ENCODE assay signal across 22 cellular contexts in genomic region chr1:220991506-220991905, GRCh38.
"Had no signal": no experiment of that assay in that cellular context is flagged by ENCODE, and none has a peak within 500 bp of the region (broad histone marks: within the 10 kb centered on the region; RNA-seq: fewer than 3 reads in every experiment).

No MANE protein-coding gene starts in this region.

- H3K4me1 ChIP-seq: body of pancreas, left ventricle myocardium inferior, prostate gland, right atrium auricular region had no signal

- H3K4me3 ChIP-seq: body of pancreas, prostate gland, right atrium auricular region, tibial nerve had no signal

- H3K9me3 ChIP-seq: body of pancreas, prostate gland, right atrium auricular region, tibial nerve had no signal

- H3K27ac ChIP-seq: body of pancreas, epithelial cell of prostate, left ventricle myocardium inferior, prostate gland, right atrium auricular region had no signal

- DNase-seq: activated CD4-positive, alpha-beta memory T cell treated with anti-CD3 and anti-CD28 coated beads for 36 hours; activated CD4-positive, alpha-beta T cell treated with anti-CD3 and anti-CD28 coated beads for 4 hours; activated CD4-positive, CD25-positive, alpha-beta regulatory T cell; activated effector memory CD4-positive, alpha-beta T cell treated with Interleukin-2 at 50 U/mL for 16 hours; activated naive CD4-positive, alpha-beta T cell treated with anti-CD3 and anti-CD28 coated beads for 36 hours; activated naive CD8-positive, alpha-beta T cell treated with anti-CD3 and anti-CD28 coated beads, Interleukin-2, amount 10 ng/mL, durations not matched to agents 7 days and 5 days; activated T-cell treated with anti-CD3 and anti-CD28 coated beads, Interleukin-2, amount 50 U/mL, for 72 hours; foreskin melanocyte; glutamatergic neuron; hippocampal formation; kidney glomerular epithelial cell; left ventricle myocardium inferior; naive thymus-derived CD8-positive, alpha-beta T cell; stimulated activated CD4-positive, alpha-beta T cell treated with anti-CD3 and anti-CD28 coated beads, Interleukin-12 subunit alpha, Interleukin-12 subunit beta, amount 100 ng/mL, for 4 hours; stimulated activated CD4-positive, alpha-beta T cell treated with anti-CD3 and anti-CD28 coated beads, Interleukin-4, amount 100 ng/mL, for 4 hours; stimulated activated naive CD8-positive, alpha-beta T cell treated with anti-CD3 and anti-CD28 coated beads, Interleukin-15, amount 100 ng/mL, for 72 hours had no signal

- H3K36me3 Mint-ChIP-seq: activated CD4-positive, alpha-beta memory T cell treated with anti-CD3 and anti-CD28 coated beads for 36 hours; activated naive CD8-positive, alpha-beta T cell treated with anti-CD3 and anti-CD28 coated beads, Interleukin-2, amount 10 ng/mL, durations not matched to agents 7 days and 5 days; mesothelial cell of epicardium; naive thymus-derived CD8-positive, alpha-beta T cell had no signal

- H3K27ac Mint-ChIP-seq: activated CD4-positive, alpha-beta memory T cell treated with anti-CD3 and anti-CD28 coated beads for 36 hours; activated naive CD4-positive, alpha-beta T cell treated with anti-CD3 and anti-CD28 coated beads for 36 hours; activated naive CD8-positive, alpha-beta T cell treated with anti-CD3 and anti-CD28 coated beads, Interleukin-2, amount 10 ng/mL, durations not matched to agents 7 days and 5 days; activated T-cell treated with anti-CD3 and anti-CD28 coated beads, Interleukin-2, amount 50 U/mL, for 72 hours; naive thymus-derived CD8-positive, alpha-beta T cell; stimulated activated naive CD8-positive, alpha-beta T cell treated with anti-CD3 and anti-CD28 coated beads, Interleukin-15, amount 100 ng/mL, for 72 hours had no signal

- H3K4me1 Mint-ChIP-seq: activated naive CD8-positive, alpha-beta T cell treated with anti-CD3 and anti-CD28 coated beads, Interleukin-2, amount 10 ng/mL, durations not matched to agents 7 days and 5 days; naive thymus-derived CD8-positive, alpha-beta T cell; stimulated activated naive CD8-positive, alpha-beta T cell treated with anti-CD3 and anti-CD28 coated beads, Interleukin-15, amount 100 ng/mL, for 72 hours had no signal

- H3K9me3 Mint-ChIP-seq: activated naive CD4-positive, alpha-beta T cell treated with anti-CD3 and anti-CD28 coated beads for 36 hours; activated T-cell treated with anti-CD3 and anti-CD28 coated beads, Interleukin-2, amount 50 U/mL, for 72 hours; stimulated activated naive CD8-positive, alpha-beta T cell treated with anti-CD3 and anti-CD28 coated beads, Interleukin-15, amount 100 ng/mL, for 72 hours had no signal

- ATAC-seq: activated T-cell treated with anti-CD3 and anti-CD28 coated beads, Interleukin-2, amount 50 U/mL, for 72 hours; naive thymus-derived CD8-positive, alpha-beta T cell; stimulated activated naive CD8-positive, alpha-beta T cell treated with anti-CD3 and anti-CD28 coated beads, Interleukin-15, amount 100 ng/mL, for 72 hours had no signal

- H3K4me3 Mint-ChIP-seq: activated CD4-positive, alpha-beta memory T cell treated with anti-CD3 and anti-CD28 coated beads for 36 hours; activated naive CD4-positive, alpha-beta T cell treated with anti-CD3 and anti-CD28 coated beads for 36 hours; activated naive CD8-positive, alpha-beta T cell treated with anti-CD3 and anti-CD28 coated beads, Interleukin-2, amount 10 ng/mL, durations not matched to agents 7 days and 5 days; activated T-cell treated with anti-CD3 and anti-CD28 coated beads, Interleukin-2, amount 50 U/mL, for 72 hours; mesothelial cell of epicardium; naive thymus-derived CD8-positive, alpha-beta T cell; stimulated activated naive CD8-positive, alpha-beta T cell treated with anti-CD3 and anti-CD28 coated beads, Interleukin-15, amount 100 ng/mL, for 72 hours had no signal

- H3K27me3 ChIP-seq: body of pancreas, right atrium auricular region, tibial nerve had no signal

- H3K36me3 ChIP-seq: left ventricle myocardium inferior, prostate gland, right atrium auricular region, tibial nerve had no signal

- H3K27me3 Mint-ChIP-seq: activated naive CD8-positive, alpha-beta T cell treated with anti-CD3 and anti-CD28 coated beads, Interleukin-2, amount 10 ng/mL, durations not matched to agents 7 days and 5 days had no signal
